ENCODE assay signal across 9 cellular contexts in the genomic region with DNA sequence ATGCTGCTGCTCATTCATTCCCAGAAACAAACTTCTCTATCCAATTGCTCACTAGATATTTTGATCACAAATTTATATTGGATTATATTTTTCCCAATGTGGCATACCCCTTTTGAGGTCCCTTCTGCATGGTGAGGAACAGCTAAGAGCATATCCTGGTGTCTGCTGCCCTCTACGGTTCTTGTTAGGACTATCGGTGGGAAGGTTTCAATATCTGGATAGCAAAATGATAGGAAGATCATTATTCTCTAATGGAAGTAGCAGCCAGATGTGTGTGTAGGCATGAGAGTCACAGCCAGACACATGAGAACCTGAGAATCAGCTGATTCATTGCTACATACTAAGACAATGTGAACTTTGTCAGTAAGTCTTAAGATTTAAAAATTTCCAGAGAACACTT.
DNase-seq lines count a peak whose midpoint lies in the region; FAIRE-seq and TF ChIP-seq lines count a peak whose summit lies in the region.
"Had no signal": no experiment of that assay in that cellular context is flagged by ENCODE, and none has a peak within 500 bp of the region (broad histone marks: within the 10 kb centered on the region; RNA-seq: fewer than 3 reads in every experiment).

No MANE protein-coding gene starts in this region.

- dilution Hi-C loops in endothelial cell of umbilical vein (cut with MboI; ENCODE audit: extremely low pct_ligation_motif_present, low sequenced_read_pairs) = no loop called here

- WGBS in thyroid gland, 2 donors = 35 to 53% methylated on average over 2 of the region's 2 CpGs

- peak overlapping the region; percentile 75 for H2AFZ ChIP-seq in endothelial cell of umbilical vein (ENCODE audit: low read depth, low read length)

- H3K4me3 ChIP-seq in endothelial cell of umbilical vein (replicated peaks in 1 of 3; ENCODE audit: insufficient read depth in 1 of 3, low read depth in 1 of 3, low read length in 3 of 3) (no peak overlapping the region), retinal pigment epithelial cell (ENCODE audit: low read length) (no peak overlapping the region), thyroid gland (replicated peaks in 1 of 3) (no peak overlapping the region)

- BruUV-seq in endothelial cell of umbilical vein (replicated peaks; lab: Mats Ljungman, UMichigan) = no TSS peak

- no peaks in the 10 kb centered on the region for H3K4me1 ChIP-seq in endothelial cell of umbilical vein (ENCODE audit: control insufficient read depth, extremely low read depth, insufficient read depth, low read length)
- no peaks in the 10 kb centered on the region for H3K4me1 ChIP-seq in thyroid gland

- H3K27ac ChIP-seq in endothelial cell of umbilical vein (ENCODE audit: insufficient read depth, low read depth, low read length) = no peak overlapping the region
- H3K27ac ChIP-seq in thyroid gland = no peak overlapping the region

- H4K20me1 ChIP-seq in endothelial cell of umbilical vein (replicated peaks; ENCODE audit: control insufficient read depth, extremely low read depth, insufficient read depth, low read length) = no peaks in the 10 kb centered on the region

- TF ChIP-seq CTCF in endothelial cell of umbilical vein (IDR thresholded peaks at IDR 0.05; ENCODE audit: extremely low read depth in 1 of 2, insufficient read depth in 1 of 2, low read depth in 1 of 2, low read length in 2 of 2) = peak; percentile 41 to 42
- peak; percentile 61 for TF ChIP-seq CTCF in retinal pigment epithelial cell (conservative IDR thresholded peaks at IDR 0.05; ENCODE audit: low read depth, low read length)
- no peak for TF ChIP-seq CTCF in thyroid gland (IDR thresholded peaks at IDR 0.05)

- no peaks in the 10 kb centered on the region for H3K9me3 ChIP-seq in endothelial cell of umbilical vein (replicated peaks; ENCODE audit: control insufficient read depth, insufficient read depth, low read length)
- H3K9me3 ChIP-seq in thyroid gland = no peaks in the 10 kb centered on the region

- FAIRE-seq in endothelial cell of umbilical vein (lab: Jason Lieb, UNC) = no peak

- H3K79me2 ChIP-seq in endothelial cell of umbilical vein (ENCODE audit: control insufficient read depth, insufficient read depth, low read length) = no peaks in the 10 kb centered on the region

- no peaks in the 10 kb centered on the region for H3K9me1 ChIP-seq in endothelial cell of umbilical vein (replicated peaks; ENCODE audit: control insufficient read depth, extremely low read depth, insufficient read depth, low read length)

- no peak overlapping the region for H3K4me2 ChIP-seq in endothelial cell of umbilical vein (ENCODE audit: insufficient read depth, low read length)

- CTCF ChIA-PET in endothelial cell of umbilical vein (lab: Charles Lee) = interaction anchor here (0.9 to 2.0 kb wide), 3 partner anchors 14 to 563 kb away, joined by 3 to 13 read pairs (median 3); no protein-coding TSS in a partner anchor

- intact Hi-C loops in endothelial cell of umbilical vein (cut with micrococcal nuclease) = loop anchor here (2.0 to 10.0 kb wide), 3 partner anchors 228 to 560 kb away; no protein-coding TSS in a partner anchor
- intact Hi-C loops in thyroid gland (cut with DNase I) = no loop called here

- POLR2A ChIA-PET in endothelial cell of umbilical vein (lab: Charles Lee) = no interaction called here

- DNase-seq in NCI-H524 (lab: John Stamatoyannopoulos, UW) (peak; percentile 23 to 55), NCI-H524 treated with DMSO at 0.1 percent for 48 hours (lab: John Stamatoyannopoulos, UW) (no peak), NCI-H460 (ENCODE audit: extremely low read depth, low read depth) (peak; percentile 27), endothelial cell of umbilical vein (ENCODE audit: low read depth, low spot score) (peak; percentile 56), retinal pigment epithelial cell (ENCODE audit: low read depth) (no peak), thyroid gland (no peak), GOT3 (lab: John Stamatoyannopoulos, UW) (no peak)
- no peak for DNase-seq in activated effector memory CD4-positive, alpha-beta T cell treated with anti-CD3 and anti-CD28 coated beads, Interleukin-2, amount 50 U/mL, for 16 hours
- DNase-seq: naive B cell had no signal

- H3K27me3 ChIP-seq in endothelial cell of umbilical vein (ENCODE audit: control insufficient read depth in 2 of 2, insufficient read depth in 2 of 2, low read length in 2 of 2) = no peaks in the 10 kb centered on the region
- H3K27me3 ChIP-seq in thyroid gland = no peaks in the 10 kb centered on the region

- no peak overlapping the region for H3K9ac ChIP-seq in endothelial cell of umbilical vein (replicated peaks; ENCODE audit: extremely low read depth, insufficient read depth, low read length)

- H3K36me3 ChIP-seq in endothelial cell of umbilical vein (ENCODE audit: control insufficient read depth in 2 of 2, extremely low read depth in 1 of 2, insufficient read depth in 2 of 2, low read length in 2 of 2) (no peaks in the 10 kb centered on the region), thyroid gland (no peaks in the 10 kb centered on the region)

- TF ChIP-seq POLR2A in endothelial cell of umbilical vein (IDR thresholded peaks at IDR 0.05; ENCODE audit: low read depth, low read length) (no peak), thyroid gland (IDR thresholded peaks at IDR 0.05) (no peak)

TF ChIP-seq in endothelial cell of umbilical vein, 7 proteins besides CTCF, POLR2A, EP300 and RAD21:
- TF ChIP-seq MYC (IDR thresholded peaks at IDR 0.05; ENCODE audit: low read depth, low read length) (no peak), JUN (IDR thresholded peaks at IDR 0.05; ENCODE audit: borderline replicate concordance, insufficient read depth, insufficient read length, low read depth) (no peak), POLR2AphosphoS5 (IDR thresholded peaks at IDR 0.05; ENCODE audit: insufficient read depth, low read depth, low read length) (no peak), MAX (IDR thresholded peaks at IDR 0.05; ENCODE audit: insufficient read depth, insufficient read length) (no peak), EZH2 (IDR thresholded peaks at IDR 0.05; ENCODE audit: borderline replicate concordance, low read depth, low read length, severe bottlenecking) (no peak)
TF ChIP-seq in endothelial cell of umbilical vein: peak in this region for 0.

Comparison
In these comparisons a context has a peak if more than half of its experiments do, and no peak if none do; other contexts are left out.
1. DNase-seq: peak in NCI-H524 (2 of 2), NCI-H460 (single experiment) and endothelial cell of umbilical vein (single experiment); none in NCI-H524 treated with DMSO at 0.1 percent for 48 hours (single experiment), retinal pigment epithelial cell (single experiment), thyroid gland (0 of 2), GOT3 (single experiment) and activated effector memory CD4-positive, alpha-beta T cell treated with anti-CD3 and anti-CD28 coated beads, Interleukin-2, amount 50 U/mL, for 16 hours (single experiment).
2. CTCF ChIP-seq: peak in endothelial cell of umbilical vein (2 of 2) and retinal pigment epithelial cell (single experiment); none in thyroid gland (0 of 6).